In the genomic region with DNA sequence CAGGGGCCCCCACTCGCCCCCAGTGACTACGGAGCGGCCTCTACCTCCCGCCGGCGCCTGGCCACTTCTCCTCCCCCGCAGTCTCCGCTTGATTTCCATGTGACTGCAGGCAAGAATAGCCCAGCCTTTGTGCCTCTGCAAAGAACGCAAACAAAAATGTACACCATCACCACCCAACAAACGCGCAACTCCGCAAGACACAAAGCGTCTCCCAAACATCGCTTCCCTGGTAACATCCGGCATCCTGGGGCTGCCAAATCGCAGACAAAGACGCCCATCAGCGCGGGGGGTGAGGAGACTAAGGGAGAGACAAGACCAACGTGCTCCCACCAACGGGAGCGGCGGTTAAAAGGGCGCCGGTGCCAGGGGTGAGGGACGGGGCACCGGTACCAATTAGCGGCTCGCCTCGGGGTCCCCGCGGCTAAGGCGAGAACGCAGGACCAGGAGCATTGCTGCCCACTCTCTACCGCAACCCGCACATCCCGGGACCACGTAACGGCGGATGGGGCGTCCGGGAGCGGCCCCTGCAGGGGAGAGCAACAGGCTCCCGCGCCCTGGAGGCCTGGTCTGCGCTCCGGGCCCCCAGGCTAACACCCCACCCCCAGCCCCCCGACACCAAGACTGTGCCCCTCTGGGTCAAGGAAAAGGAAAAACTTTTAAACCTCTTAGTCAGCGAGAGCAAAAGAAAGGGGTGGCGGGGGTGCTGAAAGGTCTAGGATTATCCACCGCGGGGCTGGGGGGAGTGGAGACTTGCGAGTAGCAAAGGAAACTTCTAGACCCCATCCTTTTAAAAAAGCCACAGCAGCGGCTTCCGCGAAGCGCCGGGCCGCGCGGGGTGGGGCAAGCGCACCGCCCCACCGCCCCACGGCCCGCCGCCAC, we compare ENCODE assay signal across 8 cellular contexts. TPM values are rescaled to one million over a fixed set of nuclear protein-coding genes. Genes with fewer than 3 reads are reported as not detected.
DNase-seq lines count a peak whose midpoint lies in the region; ATAC-seq, FAIRE-seq and TF ChIP-seq lines count a peak whose summit lies in the region.

No MANE protein-coding gene starts in this region.

- H3K27ac ChIP-seq in A549: peak overlapping the region; percentile 95 to 96

- TF ChIP-seq EP300 in A549 (IDR thresholded peaks at IDR 0.05): no peak

- H3K4me1 ChIP-seq in A549: peaks cover 26% of the 10 kb centered on the region

- no peaks in the 10 kb centered on the region for H3K9me3 ChIP-seq in A549

- WGBS in A549 (ENCODE audit: missing lambda C conversion rate): 2% methylated on average over 38 of the region's 67 CpGs

- H3K4me3 ChIP-seq in A549: peak overlapping the region; percentile 77
- H3K4me3 ChIP-seq in LNCaP clone FGC (ENCODE audit: low read depth, low read length): peak overlapping the region; percentile 57

- ATAC-seq in A549 (peak; percentile 72 to 83), left ventricle myocardium superior (peak; percentile 73), HG03354 (IDR thresholded peaks at IDR 0.05; ENCODE audit: poor library complexity, severe bottlenecking, unreplicated experiment) (no peak), GM18870 (IDR thresholded peaks at IDR 0.05; ENCODE audit: unreplicated experiment) (no peak)

- intact Hi-C loops in left ventricle myocardium superior (cut with micrococcal nuclease): no loop called here
- intact Hi-C loops in posterior vena cava (cut with DNase I): no loop called here

- CTCF ChIA-PET in A549 (lab: Yijun Ruan, JAX): no interaction called here

- TF ChIP-seq CTCF in A549 (IDR thresholded peaks at IDR 0.05) (no peak), LNCaP clone FGC (IDR thresholded peaks at IDR 0.05; ENCODE audit: control insufficient read depth, extremely low read depth, insufficient read depth) (peak; percentile 15; the same call in 1 of the 2 replicates)

- H3K4me2 ChIP-seq in A549: peak overlapping the region; percentile 86

- 0 out of 5 replicates have a peak, but pooled peaks of 1 of the 2 experiments have one; percentile 24 for TF ChIP-seq RAD21 in A549 (conservative IDR thresholded peaks at IDR 0.05 in 1 of 2, IDR thresholded peaks at IDR 0.05 in 1 of 2)

- no peak for FAIRE-seq in A549 (lab: Jason Lieb, UNC)

- TF ChIP-seq POLR2A in A549 (IDR thresholded peaks at IDR 0.05; ENCODE audit: low read length): peak; percentile 4; the same call in 1 of the 2 replicates

- POLR2A ChIA-PET in A549 (lab: Yijun Ruan, JAX): no interaction called here

- peak; percentile 53 to 71 for DNase-seq in A549 (ENCODE audit: low read depth in 1 of 2, low spot score in 1 of 2)
- peak; percentile 84 for DNase-seq in LNCaP clone FGC (ENCODE audit: low read depth)
- DNase-seq in amniotic epithelial cell (ENCODE audit: low read depth): peak; percentile 77
- DNase-seq in left ventricle myocardium superior: peak; percentile 62
- DNase-seq in posterior vena cava (ENCODE audit: low spot score): peak; percentile 83
- DNase-seq in KG1 (lab: John Stamatoyannopoulos, UW): no peak

TF ChIP-seq in A549, 52 proteins besides CTCF, POLR2A, EP300 and RAD21:
- no peak for TF ChIP-seq EHF (CRISPR knock-in tag; IDR thresholded peaks at IDR 0.05)
- no peak for TF ChIP-seq SREBF2 (IDR thresholded peaks at IDR 0.05)
- TF ChIP-seq, protein P1, sequence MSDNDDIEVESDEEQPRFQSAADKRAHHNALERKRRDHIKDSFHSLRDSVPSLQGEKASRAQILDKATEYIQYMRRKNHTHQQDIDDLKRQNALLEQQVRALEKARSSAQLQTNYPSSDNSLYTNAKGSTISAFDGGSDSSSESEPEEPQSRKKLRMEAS (IDR thresholded peaks at IDR 0.05): peak; percentile 48
- TF ChIP-seq PHF8 (IDR thresholded peaks at IDR 0.05; ENCODE audit: borderline replicate concordance, low read depth): peak; percentile 19; the same call in 1 of the 2 replicates
- peak; percentile 46 to 63; a peak in 1 of 5 replicates for TF ChIP-seq JUN (IDR thresholded peaks at IDR 0.05)
- peak; percentile 19; the same call in 1 of the 2 replicates for TF ChIP-seq MYC (IDR thresholded peaks at IDR 0.05; ENCODE audit: borderline replicate concordance, low read length)
- TF ChIP-seq, protein P2, sequence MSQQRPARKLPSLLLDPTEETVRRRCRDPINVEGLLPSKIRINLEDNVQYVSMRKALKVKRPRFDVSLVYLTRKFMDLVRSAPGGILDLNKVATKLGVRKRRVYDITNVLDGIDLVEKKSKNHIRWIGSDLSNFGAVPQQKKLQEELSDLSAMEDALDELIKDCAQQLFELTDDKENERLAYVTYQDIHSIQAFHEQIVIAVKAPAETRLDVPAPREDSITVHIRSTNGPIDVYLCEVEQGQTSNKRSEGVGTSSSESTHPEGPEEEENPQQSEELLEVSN (IDR thresholded peaks at IDR 0.05; ENCODE audit: borderline replicate concordance, low read depth): 0 out of 2 replicates have a peak, but pooled peaks have one; percentile 34
- peak; percentile 12; the same call in 1 of the 3 replicates for TF ChIP-seq SMC3 (IDR thresholded peaks at IDR 0.05)
- TF ChIP-seq, protein P3, sequence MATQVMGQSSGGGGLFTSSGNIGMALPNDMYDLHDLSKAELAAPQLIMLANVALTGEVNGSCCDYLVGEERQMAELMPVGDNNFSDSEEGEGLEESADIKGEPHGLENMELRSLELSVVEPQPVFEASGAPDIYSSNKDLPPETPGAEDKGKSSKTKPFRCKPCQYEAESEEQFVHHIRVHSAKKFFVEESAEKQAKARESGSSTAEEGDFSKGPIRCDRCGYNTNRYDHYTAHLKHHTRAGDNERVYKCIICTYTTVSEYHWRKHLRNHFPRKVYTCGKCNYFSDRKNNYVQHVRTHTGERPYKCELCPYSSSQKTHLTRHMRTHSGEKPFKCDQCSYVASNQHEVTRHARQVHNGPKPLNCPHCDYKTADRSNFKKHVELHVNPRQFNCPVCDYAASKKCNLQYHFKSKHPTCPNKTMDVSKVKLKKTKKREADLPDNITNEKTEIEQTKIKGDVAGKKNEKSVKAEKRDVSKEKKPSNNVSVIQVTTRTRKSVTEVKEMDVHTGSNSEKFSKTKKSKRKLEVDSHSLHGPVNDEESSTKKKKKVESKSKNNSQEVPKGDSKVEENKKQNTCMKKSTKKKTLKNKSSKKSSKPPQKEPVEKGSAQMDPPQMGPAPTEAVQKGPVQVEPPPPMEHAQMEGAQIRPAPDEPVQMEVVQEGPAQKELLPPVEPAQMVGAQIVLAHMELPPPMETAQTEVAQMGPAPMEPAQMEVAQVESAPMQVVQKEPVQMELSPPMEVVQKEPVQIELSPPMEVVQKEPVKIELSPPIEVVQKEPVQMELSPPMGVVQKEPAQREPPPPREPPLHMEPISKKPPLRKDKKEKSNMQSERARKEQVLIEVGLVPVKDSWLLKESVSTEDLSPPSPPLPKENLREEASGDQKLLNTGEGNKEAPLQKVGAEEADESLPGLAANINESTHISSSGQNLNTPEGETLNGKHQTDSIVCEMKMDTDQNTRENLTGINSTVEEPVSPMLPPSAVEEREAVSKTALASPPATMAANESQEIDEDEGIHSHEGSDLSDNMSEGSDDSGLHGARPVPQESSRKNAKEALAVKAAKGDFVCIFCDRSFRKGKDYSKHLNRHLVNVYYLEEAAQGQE (IDR thresholded peaks at IDR 0.05): no peak
- TF ChIP-seq TFCP2L1 (CRISPR knock-in tag; IDR thresholded peaks at IDR 0.05): 0 out of 2 replicates have a peak, but pooled peaks have one; percentile 65

RNA-seq across cellular contexts. Expression of a gene that starts 0.9 kb away (rescaled TPM):
- polyA plus RNA-seq in A549 (2011; rRNA removed) (35.1 and 36.4 TPM in 2 replicates), A549 (2017; fragmentation: RNase III; extraction: RNeasy Plus Mini Kit Qiagen cat#74134 plus additional on column Dnase treatment) (17.6 to 20.0 TPM (median 19.5 TPM) in 3 replicates)
- polyA plus RNA-seq in A549 (2012; cell fraction: cytosol; rRNA removed): 8.3 and 9.0 TPM in 2 replicates
- 11.9 and 21.1 TPM in 2 replicates for polyA plus RNA-seq in A549 (2012; cell fraction: nucleus; rRNA removed)
- 32.0 and 33.7 TPM in 2 replicates for polyA minus RNA-seq in A549 (2011; rRNA and poly(A)+ RNA removed)
- total RNA-seq in left ventricle myocardium superior (68.4 TPM), posterior vena cava (10 to 100 TPM; 63.3 to 70.5 TPM)

Comparison
In these comparisons a context has a peak if more than half of its experiments do, and no peak if none do; other contexts are left out.
1. ATAC-seq: peak in A549 (2 of 2) and left ventricle myocardium superior (single experiment); none in HG03354 (single experiment) and GM18870 (single experiment).